16 cellular contexts compared by ENCODE assay signal in genomic region chr16:66832190-66832589, GRCh38. TPM values are rescaled to one million over a fixed set of nuclear protein-coding genes. Genes with fewer than 3 reads are reported as not detected.
DNase-seq lines count a peak whose midpoint lies in the region; ATAC-seq and TF ChIP-seq lines count a peak whose summit lies in the region.
"Had no signal": no experiment of that assay in that cellular context is flagged by ENCODE, and none has a peak within 500 bp of the region (broad histone marks: within the 10 kb centered on the region; RNA-seq: fewer than 3 reads in every experiment).

No MANE protein-coding gene starts in this region.

- H2BK5ac ChIP-seq in IMR-90 (ENCODE audit: low read depth, low read length, poor library complexity, severe bottlenecking), result no peak overlapping the region

- H3K4me3 Mint-ChIP-seq in activated naive CD4-positive, alpha-beta T cell treated with anti-CD3 and anti-CD28 coated beads, Interleukin-2, amount 50 U/mL, for 24 hours, result no peak overlapping the region
- no peak overlapping the region for H3K4me3 Mint-ChIP-seq in activated naive CD4-positive, alpha-beta T cell treated with anti-CD3 and anti-CD28 coated beads for 36 hours
- H3K4me3 Mint-ChIP-seq in stimulated activated effector memory CD8-positive, alpha-beta T cell treated with anti-CD3 and anti-CD28 coated beads, Interleukin-12 subunit alpha, Interleukin-12 subunit beta, amount 100 ng/mL, for 72 hours, result peak overlapping the region; percentile 57
- H3K4me3 Mint-ChIP-seq in activated CD4-positive, alpha-beta memory T cell treated with anti-CD3 and anti-CD28 coated beads for 36 hours, result no peak overlapping the region

- H3K9me3 ChIP-seq in IMR-90 (ENCODE audit: control insufficient read depth, insufficient read depth, low read length) (no peaks in the 10 kb centered on the region), mucosa of descending colon (no peaks in the 10 kb centered on the region), PC-3 (ENCODE audit: low read length) (no peaks in the 10 kb centered on the region)
- H3K9me3 ChIP-seq: A549 had no signal

- H4K91ac ChIP-seq in IMR-90 (ENCODE audit: insufficient read depth, low read depth, low read length), result no peak overlapping the region

- no peak overlapping the region for H2AK9ac ChIP-seq in IMR-90 (replicated peaks; ENCODE audit: low read depth, low read length, poor library complexity)

- no peak overlapping the region for H2BK15ac ChIP-seq in IMR-90 (ENCODE audit: low read depth, low read length)

- H3K36me3 ChIP-seq in IMR-90 (ENCODE audit: control insufficient read depth, insufficient read depth, low read length) (peaks cover 3% of the 10 kb centered on the region), mucosa of descending colon (ENCODE audit: low read depth) (no peaks in the 10 kb centered on the region), PC-3 (ENCODE audit: low read depth, low read length) (no peaks in the 10 kb centered on the region; the same call in 1 of the 2 replicates)

- H4K5ac ChIP-seq in IMR-90 (ENCODE audit: low read depth, low read length), result no peak overlapping the region

- H3K56ac ChIP-seq in IMR-90 (ENCODE audit: extremely low read depth, insufficient read depth, low read length), result no peak overlapping the region

- POLR2A ChIA-PET in IMR-90 (lab: Charles Lee; ENCODE audit: unreplicated experiment) (no interaction called here), PC-3 (lab: Charles Lee; ENCODE audit: unreplicated experiment) (no interaction called here)
- POLR2A ChIA-PET in activated CD4-positive, alpha-beta memory T cell treated with anti-CD3 and anti-CD28 coated beads for 36 hours (lab: Charles Lee), result no interaction called here

- no peaks in the 10 kb centered on the region for H3K9me2 ChIP-seq in PC-3 (replicated peaks; ENCODE audit: low read length)

- H3K27ac ChIP-seq in IMR-90 (ENCODE audit: insufficient read depth, low read length), result no peak overlapping the region
- no peak overlapping the region for H3K27ac ChIP-seq in PC-3 (ENCODE audit: low read length)
- H3K27ac ChIP-seq: A549 had no signal

- H3K4ac ChIP-seq in IMR-90 (ENCODE audit: low read depth, low read length), result no peak overlapping the region; the same call in 1 of the 2 replicates

- no peaks in the 10 kb centered on the region for H3K9me3 Mint-ChIP-seq in activated naive CD4-positive, alpha-beta T cell treated with anti-CD3 and anti-CD28 coated beads, Interleukin-2, amount 50 U/mL, for 24 hours
- no peaks in the 10 kb centered on the region for H3K9me3 Mint-ChIP-seq in activated naive CD4-positive, alpha-beta T cell treated with anti-CD3 and anti-CD28 coated beads for 36 hours
- no peaks in the 10 kb centered on the region for H3K9me3 Mint-ChIP-seq in stimulated activated effector memory CD8-positive, alpha-beta T cell treated with anti-CD3 and anti-CD28 coated beads, Interleukin-12 subunit alpha, Interleukin-12 subunit beta, amount 100 ng/mL, for 72 hours
- H3K9me3 Mint-ChIP-seq in activated CD4-positive, alpha-beta memory T cell treated with anti-CD3 and anti-CD28 coated beads for 36 hours, result no peaks in the 10 kb centered on the region

- no peaks in the 10 kb centered on the region for H3K27me3 Mint-ChIP-seq in activated naive CD4-positive, alpha-beta T cell treated with anti-CD3 and anti-CD28 coated beads, Interleukin-2, amount 50 U/mL, for 24 hours
- no peaks in the 10 kb centered on the region for H3K27me3 Mint-ChIP-seq in activated naive CD4-positive, alpha-beta T cell treated with anti-CD3 and anti-CD28 coated beads for 36 hours (ENCODE audit: low read depth)
- H3K27me3 Mint-ChIP-seq in activated CD4-positive, alpha-beta memory T cell treated with anti-CD3 and anti-CD28 coated beads for 36 hours, result no peaks in the 10 kb centered on the region

- no peak overlapping the region for H2AK5ac ChIP-seq in IMR-90 (ENCODE audit: low read depth, low read length)

- H3K4me3 ChIP-seq in IMR-90 (ENCODE audit: insufficient read depth, low read depth, low read length) (no peak overlapping the region), mucosa of descending colon (no peak overlapping the region), PC-3 (ENCODE audit: low read length) (no peak overlapping the region)
- H3K4me3 ChIP-seq: A549 had no signal

- H3K4me2 ChIP-seq in IMR-90 (ENCODE audit: low read depth, low read length) (no peak overlapping the region), PC-3 (ENCODE audit: low read length) (no peak overlapping the region)
- H3K4me2 ChIP-seq: A549 had no signal

- H2AFZ ChIP-seq in IMR-90 (replicated peaks; ENCODE audit: low read length, poor library complexity), result no peak overlapping the region
- H2AFZ ChIP-seq in PC-3 (ENCODE audit: low read length), result no peak overlapping the region

- no peak for DNase-seq in activated naive CD4-positive, alpha-beta T cell treated with anti-CD3 and anti-CD28 coated beads for 36 hours
- no peak for DNase-seq in IMR-90
- peak in 1 of 3 donors; percentile 22 for DNase-seq in mucosa of descending colon
- DNase-seq in stimulated activated effector memory CD8-positive, alpha-beta T cell treated with anti-CD3 and anti-CD28 coated beads, Interleukin-12 subunit alpha, Interleukin-12 subunit beta, amount 100 ng/mL, for 72 hours (ENCODE audit: low spot score in 2 of 2), result no peak
- no peak for DNase-seq in AG08395 (ENCODE audit: low spot score)
- no peak for DNase-seq in activated CD4-positive, alpha-beta memory T cell treated with anti-CD3 and anti-CD28 coated beads for 36 hours
- DNase-seq in PC-3, result no peak
- DNase-seq: C1 segment of cervical spinal cord, GOT3, NCI-H1105 treated with DMSO at 0.1 percent for 48 hours, NCI-H187, NCI-H524 treated with DMSO at 0.1 percent for 48 hours, SHP77 treated with DMSO at 0.1 percent for 48 hours had no signal

- H3K4me1 Mint-ChIP-seq in activated naive CD4-positive, alpha-beta T cell treated with anti-CD3 and anti-CD28 coated beads, Interleukin-2, amount 50 U/mL, for 24 hours, result peaks cover 20% of the 10 kb centered on the region
- peaks cover 25% of the 10 kb centered on the region for H3K4me1 Mint-ChIP-seq in activated naive CD4-positive, alpha-beta T cell treated with anti-CD3 and anti-CD28 coated beads for 36 hours (ENCODE audit: low read depth)
- peaks cover 33% of the 10 kb centered on the region for H3K4me1 Mint-ChIP-seq in stimulated activated effector memory CD8-positive, alpha-beta T cell treated with anti-CD3 and anti-CD28 coated beads, Interleukin-12 subunit alpha, Interleukin-12 subunit beta, amount 100 ng/mL, for 72 hours
- H3K4me1 Mint-ChIP-seq in activated CD4-positive, alpha-beta memory T cell treated with anti-CD3 and anti-CD28 coated beads for 36 hours (ENCODE audit: low read depth), result peaks cover 37% of the 10 kb centered on the region

- TF ChIP-seq CTCF in IMR-90 (conservative IDR thresholded peaks at IDR 0.05; ENCODE audit: low read depth, low read length), result no peak
- TF ChIP-seq CTCF in mucosa of descending colon (IDR thresholded peaks at IDR 0.05), result no peak
- no peak for TF ChIP-seq CTCF in PC-3 (conservative IDR thresholded peaks at IDR 0.05; ENCODE audit: low read depth, low read length)

- H2BK20ac ChIP-seq in IMR-90 (ENCODE audit: low read depth, low read length), result no peak overlapping the region

- peaks cover 6% of the 10 kb centered on the region; the same call in 1 of the 2 replicates for H3K9me1 ChIP-seq in IMR-90 (ENCODE audit: insufficient read depth, low read length)

- H4K20me1 ChIP-seq in IMR-90 (ENCODE audit: insufficient read depth, low read length) (peaks cover 6% of the 10 kb centered on the region; the same call in 1 of the 2 replicates), PC-3 (ENCODE audit: low read length) (no peaks in the 10 kb centered on the region)

- 0 out of 2 replicates have a peak overlapping the region, but pooled peaks have one; percentile 8 for H3K14ac ChIP-seq in IMR-90 (replicated peaks; ENCODE audit: low read depth, low read length)

- no peak overlapping the region for H3K18ac ChIP-seq in IMR-90 (ENCODE audit: low read depth, low read length)

- H3K9ac ChIP-seq in IMR-90 (ENCODE audit: low read depth, low read length) (no peak overlapping the region), PC-3 (ENCODE audit: low read length) (no peak overlapping the region)

- peaks cover 5% of the 10 kb centered on the region for H3K27me3 ChIP-seq in IMR-90 (ENCODE audit: control insufficient read depth, insufficient read depth, low read length)
- H3K27me3 ChIP-seq in PC-3 (ENCODE audit: low read length), result no peaks in the 10 kb centered on the region

- no peak overlapping the region for H2BK120ac ChIP-seq in IMR-90 (ENCODE audit: low read depth, low read length)

- in situ Hi-C loops in IMR-90 (cut with MboI; ENCODE audit: low sequenced_read_pairs), result no loop called here

- CTCF ChIA-PET in activated naive CD4-positive, alpha-beta T cell treated with anti-CD3 and anti-CD28 coated beads for 36 hours (lab: Charles Lee), result interaction anchor here (1.1 to 8.5 kb wide), 8 partner anchors 10 to 101 kb away, joined by 3 to 132 read pairs (median 6); partner anchors contain the start of gene CA7
- CTCF ChIA-PET in IMR-90 (lab: Yijun Ruan, JAX) (no interaction called here), PC-3 (lab: Charles Lee) (no interaction called here)
- CTCF ChIA-PET in activated CD4-positive, alpha-beta memory T cell treated with anti-CD3 and anti-CD28 coated beads for 36 hours (lab: Charles Lee), result interaction anchor here (0.7 to 15.9 kb wide), 5 partner anchors 28 to 95 kb away, joined by 5 to 355 read pairs (median 20); partner anchors contain the start of gene PDP2

- TF ChIP-seq POLR2A in IMR-90 (IDR thresholded peaks at IDR 0.05; ENCODE audit: low read depth, low read length), result no peak

- H3K4me1 ChIP-seq in IMR-90 (ENCODE audit: control insufficient read depth, insufficient read depth, low read length), result peaks cover 12% of the 10 kb centered on the region
- peaks cover 14% of the 10 kb centered on the region for H3K4me1 ChIP-seq in mucosa of descending colon (ENCODE audit: low read depth)
- H3K4me1 ChIP-seq in PC-3 (ENCODE audit: insufficient read depth, low read length), result peaks cover 15% of the 10 kb centered on the region

- peak overlapping the region; percentile 4 for H3K27ac Mint-ChIP-seq in activated naive CD4-positive, alpha-beta T cell treated with anti-CD3 and anti-CD28 coated beads, Interleukin-2, amount 50 U/mL, for 24 hours
- no peak overlapping the region for H3K27ac Mint-ChIP-seq in activated naive CD4-positive, alpha-beta T cell treated with anti-CD3 and anti-CD28 coated beads for 36 hours
- no peak overlapping the region for H3K27ac Mint-ChIP-seq in stimulated activated effector memory CD8-positive, alpha-beta T cell treated with anti-CD3 and anti-CD28 coated beads, Interleukin-12 subunit alpha, Interleukin-12 subunit beta, amount 100 ng/mL, for 72 hours
- H3K27ac Mint-ChIP-seq in activated CD4-positive, alpha-beta memory T cell treated with anti-CD3 and anti-CD28 coated beads for 36 hours, result no peak overlapping the region

- ATAC-seq in IMR-90 (ENCODE audit: low read depth) (no peak), mucosa of descending colon (peak; percentile 48), PC-3 (no peak)
- ATAC-seq in stimulated activated effector memory CD8-positive, alpha-beta T cell treated with anti-CD3 and anti-CD28 coated beads, Interleukin-12 subunit alpha, Interleukin-12 subunit beta, amount 100 ng/mL, for 72 hours, result no peak
- ATAC-seq: A549 had no signal

- H3K36me3 Mint-ChIP-seq in activated naive CD4-positive, alpha-beta T cell treated with anti-CD3 and anti-CD28 coated beads, Interleukin-2, amount 50 U/mL, for 24 hours, result peaks cover 4% of the 10 kb centered on the region
- H3K36me3 Mint-ChIP-seq in activated naive CD4-positive, alpha-beta T cell treated with anti-CD3 and anti-CD28 coated beads for 36 hours (ENCODE audit: low read depth), result peaks cover 8% of the 10 kb centered on the region
- peaks cover 24% of the 10 kb centered on the region for H3K36me3 Mint-ChIP-seq in stimulated activated effector memory CD8-positive, alpha-beta T cell treated with anti-CD3 and anti-CD28 coated beads, Interleukin-12 subunit alpha, Interleukin-12 subunit beta, amount 100 ng/mL, for 72 hours
- peaks cover 6% of the 10 kb centered on the region for H3K36me3 Mint-ChIP-seq in activated CD4-positive, alpha-beta memory T cell treated with anti-CD3 and anti-CD28 coated beads for 36 hours

- dilution Hi-C loops in IMR-90 (cut with HindIII; ENCODE audit: low sequenced_read_pairs, unreplicated experiment), result no loop called here

- H3K79me2 ChIP-seq in PC-3 (ENCODE audit: low read length), result peaks cover 30% of the 10 kb centered on the region

- no peak overlapping the region for H4K8ac ChIP-seq in IMR-90 (ENCODE audit: low read depth in 2 of 2, low read length in 2 of 2)

- BruUV-seq in IMR-90 (replicated peaks; lab: Mats Ljungman, UMichigan), result no TSS peak
- no TSS peak for BruUV-seq in PC-3 (replicated peaks; lab: Mats Ljungman, UMichigan)

- H3F3A ChIP-seq in PC-3 (ENCODE audit: low read length, unreplicated experiment), result no peaks in the 10 kb centered on the region

- WGBS in IMR-90 (ENCODE audit: extremely low coverage in 2 of 2, insufficient read length in 1 of 2), 2 experiments, result no CpG with 5 or more reads among the region's 3 CpGs

- no peak for TF ChIP-seq RAD21 in IMR-90 (IDR thresholded peaks at IDR 0.05; ENCODE audit: low read length)

- peaks cover 18 to 26% of the 10 kb centered on the region in 2 experiments for H3K79me1 ChIP-seq in IMR-90 (ENCODE audit: low read depth in 1 of 2, low read length in 2 of 2)

- intact Hi-C loops in activated naive CD4-positive, alpha-beta T cell treated with anti-CD3 and anti-CD28 coated beads for 36 hours (cut with micrococcal nuclease), result no loop called here
- intact Hi-C loops in IMR-90 (cut with micrococcal nuclease) (no loop called here), mucosa of descending colon (cut with DNase I, micrococcal nuclease) (no loop called here), PC-3 (cut with micrococcal nuclease) (no loop called here)
- intact Hi-C loops in activated CD4-positive, alpha-beta memory T cell treated with anti-CD3 and anti-CD28 coated beads for 36 hours (cut with micrococcal nuclease), result loop anchor here (5.0 kb wide), 1 partner anchor 95 kb away; the partner anchor contains the start of gene RRAD

- H3K23ac ChIP-seq in IMR-90 (ENCODE audit: low read depth, low read length), result no peak overlapping the region

RNA-seq across cellular contexts. Expression of gene NAE1, which starts 1.4 kb away (rescaled TPM):
- 100 to 1,000 TPM; 108 to 115 TPM for total RNA-seq in activated naive CD4-positive, alpha-beta T cell treated with anti-CD3 and anti-CD28 coated beads for 36 hours
- total RNA-seq in IMR-90 (2012; rRNA removed), result 36.7 and 49.4 TPM in 2 replicates
- 25.7 and 33.0 TPM in 2 replicates for polyA plus RNA-seq in IMR-90 (2012; rRNA removed)
- 7.6 and 8.1 TPM in 2 replicates for polyA plus RNA-seq in IMR-90 (2012; cell fraction: cytosol; rRNA removed)
- 8.0 and 28.2 TPM in 2 replicates for polyA plus RNA-seq in IMR-90 (2012; cell fraction: nucleus; rRNA removed; ENCODE audit: low replicate concordance)
- 10 to 100 TPM; 48.4 to 52.9 (median 50.8) TPM for total RNA-seq in mucosa of descending colon
- total RNA-seq in activated CD4-positive, alpha-beta memory T cell treated with anti-CD3 and anti-CD28 coated beads for 36 hours, result 100 to 1,000 TPM; 121 to 126 TPM
- 55.1 and 82.3 TPM in 2 replicates for total RNA-seq in PC-3 (2014; rRNA removed)

RNA-seq across cellular contexts. Expression of gene CA7, which starts 12.0 kb away (rescaled TPM):
- total RNA-seq in activated naive CD4-positive, alpha-beta T cell treated with anti-CD3 and anti-CD28 coated beads for 36 hours, result not detected
- total RNA-seq in IMR-90 (2012; rRNA removed) (not detected in 2 replicates), mucosa of descending colon (100 to 1,000 TPM in 2 of 3 donors, 10 to 100 TPM in 1; 59.3 to 253 (median 131) TPM), PC-3 (2014; rRNA removed) (not detected in 2 replicates)
- not detected in 2 replicates for polyA plus RNA-seq in IMR-90 (2012; rRNA removed)
- 0.08 TPM in 1 of 2 replicates, not detected in the other for polyA plus RNA-seq in IMR-90 (2012; cell fraction: cytosol; rRNA removed)
- not detected in 2 replicates for polyA plus RNA-seq in IMR-90 (2012; cell fraction: nucleus; rRNA removed; ENCODE audit: low replicate concordance)
- under 1 TPM in 1 of 2 experiments, not detected in 1; 0.12 TPM for total RNA-seq in activated CD4-positive, alpha-beta memory T cell treated with anti-CD3 and anti-CD28 coated beads for 36 hours
- total RNA-seq: LHCN-M2 had no signal
- polyA plus RNA-seq: A549 had no signal

RNA-seq across cellular contexts. Expression of gene TERB1, which starts 30.8 kb away (rescaled TPM):
- total RNA-seq in activated naive CD4-positive, alpha-beta T cell treated with anti-CD3 and anti-CD28 coated beads for 36 hours, result not detected
- total RNA-seq in IMR-90 (2012; rRNA removed) (under 0.01 TPM in 1 of 2 replicates, not detected in the other), mucosa of descending colon (under 1 TPM in 2 of 3 donors, not detected in 1; 0.28 to 0.32 TPM), PC-3 (2014; rRNA removed) (0.23 TPM in 1 of 2 replicates, not detected in the other)
- polyA plus RNA-seq in IMR-90 (2012; rRNA removed), result not detected in 2 replicates
- polyA plus RNA-seq in IMR-90 (2012; cell fraction: cytosol; rRNA removed), result not detected in 2 replicates
- polyA plus RNA-seq in IMR-90 (2012; cell fraction: nucleus; rRNA removed; ENCODE audit: low replicate concordance), result 0.10 TPM in 1 of 2 replicates, not detected in the other
- total RNA-seq in activated CD4-positive, alpha-beta memory T cell treated with anti-CD3 and anti-CD28 coated beads for 36 hours, result not detected
- total RNA-seq: LHCN-M2 had no signal

RNA-seq across cellular contexts. Expression of gene PDP2, which starts 48.1 kb away (rescaled TPM):
- total RNA-seq in activated naive CD4-positive, alpha-beta T cell treated with anti-CD3 and anti-CD28 coated beads for 36 hours, result 10 to 100 TPM; 18.8 to 20.6 TPM
- total RNA-seq in IMR-90 (2012; rRNA removed) (12.5 and 16.8 TPM in 2 replicates), mucosa of descending colon (10 to 100 TPM; 15.5 to 23.5 (median 23.2) TPM), PC-3 (2014; rRNA removed) (2.8 and 12.7 TPM in 2 replicates)
- polyA plus RNA-seq in IMR-90 (2012; rRNA removed), result 5.3 and 5.7 TPM in 2 replicates
- polyA plus RNA-seq in IMR-90 (2012; cell fraction: cytosol; rRNA removed), result 2.9 and 5.3 TPM in 2 replicates
- polyA plus RNA-seq in IMR-90 (2012; cell fraction: nucleus; rRNA removed; ENCODE audit: low replicate concordance), result 4.6 and 5.2 TPM in 2 replicates
- total RNA-seq in activated CD4-positive, alpha-beta memory T cell treated with anti-CD3 and anti-CD28 coated beads for 36 hours, result 10 to 100 TPM; 42.4 to 45.5 TPM

Comparison
In these comparisons a context has a peak if more than half of its experiments do, and no peak if none do; other contexts are left out.
1. RNA of gene CA7, which starts 12.0 kb away (total RNA-seq): 59.3 to 253 TPM in mucosa of descending colon; 0.12 TPM in activated CD4-positive, alpha-beta memory T cell treated with anti-CD3 and anti-CD28 coated beads for 36 hours, not detected in activated naive CD4-positive, alpha-beta T cell treated with anti-CD3 and anti-CD28 coated beads for 36 hours, not detected in IMR-90 and not detected in PC-3; every median in the first group is over 10 times any median in the second.
2. CTCF ChIA-PET loops: an anchor here in activated naive CD4-positive, alpha-beta T cell treated with anti-CD3 and anti-CD28 coated beads for 36 hours (1.1 to 8.5 kb wide) and activated CD4-positive, alpha-beta memory T cell treated with anti-CD3 and anti-CD28 coated beads for 36 hours (0.7 to 15.9 kb wide); none called in IMR-90 and PC-3.